In the genomic region with DNA sequence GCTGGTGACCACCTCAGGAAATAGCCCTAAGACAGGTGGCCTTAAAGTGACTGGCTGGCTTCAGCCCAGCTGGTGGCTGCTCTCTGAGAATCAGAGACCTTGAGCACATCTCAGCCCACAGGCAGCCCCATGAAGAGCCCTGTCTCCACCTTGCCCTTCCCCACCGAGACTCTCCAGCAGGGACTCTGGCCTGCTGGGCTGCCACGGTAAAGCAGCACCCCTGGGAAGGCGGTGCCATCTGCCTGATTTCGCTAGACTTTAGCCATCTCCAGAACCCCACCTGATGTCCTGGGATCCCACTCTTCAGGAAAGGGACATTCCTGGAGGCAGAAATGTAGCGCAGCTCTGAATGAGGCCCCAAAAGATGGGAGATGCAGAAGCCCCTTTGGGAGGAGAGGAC, we compare ENCODE assay signal across 30 cellular contexts. TPM values are rescaled to one million over a fixed set of nuclear protein-coding genes. Genes with fewer than 3 reads are reported as not detected.
DNase-seq lines count a peak whose midpoint lies in the region; ATAC-seq, FAIRE-seq and TF ChIP-seq lines count a peak whose summit lies in the region.
"Had no signal": no experiment of that assay in that cellular context is flagged by ENCODE, and none has a peak within 500 bp of the region (broad histone marks: within the 10 kb centered on the region; RNA-seq: fewer than 3 reads in every experiment).

No MANE protein-coding gene starts in this region.

- H3K9ac ChIP-seq in K562 (ENCODE audit: insufficient read depth in 1 of 2, low read depth in 2 of 2, low read length in 2 of 2): peak overlapping the region; percentile 7 to 85; a peak in 2 of 4 replicates

- no peaks in the 10 kb centered on the region for H4K20me1 ChIP-seq in K562 (replicated peaks; ENCODE audit: control insufficient read depth, insufficient read depth, low read length)

- TF ChIP-seq RAD21 in K562 (CRISPR knock-in tag; conservative IDR thresholded peaks at IDR 0.05 in 1 of 2, IDR thresholded peaks at IDR 0.05 in 1 of 2): no peak

- H3K27me3 Mint-ChIP-seq in nephron progenitor cell (ENCODE audit: low read depth, poor library complexity): no peaks in the 10 kb centered on the region
- H3K27me3 Mint-ChIP-seq in activated CD8-positive, alpha-beta memory T cell treated with anti-CD3 and anti-CD28 coated beads, Interleukin-2, amount 10 ng/mL, durations not matched to agents 7 days and 5 days: no peaks in the 10 kb centered on the region
- H3K27me3 Mint-ChIP-seq: activated naive CD4-positive, alpha-beta T cell treated with anti-CD3 and anti-CD28 coated beads, Interleukin-2, amount 50 U/mL, for 24 hours; activated T-helper 17 cell treated with anti-CD3 and anti-CD28 coated beads, Interleukin-2, amount 50 U/mL, for 72 hours; naive thymus-derived CD8-positive, alpha-beta T cell had no signal

- 90 to 91% methylated on average over 5 of the region's 5 CpGs for WGBS in heart right ventricle, 2 donors
- WGBS in K562 (ENCODE audit: insufficient coverage, low coverage, missing lambda C conversion rate): 98% methylated on average over 5 of the region's 5 CpGs
- WGBS in lower leg skin, 2 donors: 85 to 89% methylated on average over 4 to 5 of the region's 5 CpGs

- TF ChIP-seq POLR2A in K562 (conservative IDR thresholded peaks at IDR 0.05): no peak
- no peak for TF ChIP-seq POLR2A in lower leg skin (IDR thresholded peaks at IDR 0.05)

- H3K4me3 Mint-ChIP-seq in nephron progenitor cell: no peak overlapping the region
- no peak overlapping the region for H3K4me3 Mint-ChIP-seq in activated CD8-positive, alpha-beta memory T cell treated with anti-CD3 and anti-CD28 coated beads, Interleukin-2, amount 10 ng/mL, durations not matched to agents 7 days and 5 days
- H3K4me3 Mint-ChIP-seq: activated naive CD4-positive, alpha-beta T cell treated with anti-CD3 and anti-CD28 coated beads, Interleukin-2, amount 50 U/mL, for 24 hours; activated T-helper 17 cell treated with anti-CD3 and anti-CD28 coated beads, Interleukin-2, amount 50 U/mL, for 72 hours; naive thymus-derived CD8-positive, alpha-beta T cell had no signal

- no peak overlapping the region for H3K4me3 ChIP-seq in cardiac muscle cell
- H3K4me3 ChIP-seq in heart right ventricle: no peak overlapping the region
- H3K4me3 ChIP-seq in K562: no peak overlapping the region
- H3K4me3 ChIP-seq in lower leg skin (ENCODE audit: low read depth, poor library complexity, severe bottlenecking): no peak overlapping the region
- H3K4me3 ChIP-seq: heart left ventricle, pancreas, right atrium auricular region, stomach, transverse colon had no signal

- POLR2A ChIA-PET in K562 (lab: Yijun Ruan, JAX): interaction anchor here (0.7 to 4.3 kb wide), 6 partner anchors 8 to 294 kb away, joined by 3 to 31 read pairs (median 3); no protein-coding TSS in a partner anchor

- H3K4me1 ChIP-seq in cardiac muscle cell (ENCODE audit: low read depth) (peaks cover 8% of the 10 kb centered on the region), heart right ventricle (peaks cover 0 to 9% (median 0%) of the 10 kb centered on the region in 9 donors), K562 (replicated peaks in 1 of 2; ENCODE audit: control insufficient read depth in 2 of 2, insufficient read depth in 2 of 2, low read length in 2 of 2) (peaks cover 16 to 36% of the 10 kb centered on the region in 2 experiments; a peak in 4 of 5 replicates)
- H3K4me1 ChIP-seq: heart left ventricle, right atrium auricular region, transverse colon had no signal

- H3K4me1 Mint-ChIP-seq in nephron progenitor cell: peaks cover 16% of the 10 kb centered on the region
- H3K4me1 Mint-ChIP-seq in activated CD8-positive, alpha-beta memory T cell treated with anti-CD3 and anti-CD28 coated beads, Interleukin-2, amount 10 ng/mL, durations not matched to agents 7 days and 5 days: peaks cover 15% of the 10 kb centered on the region
- H3K4me1 Mint-ChIP-seq: activated naive CD4-positive, alpha-beta T cell treated with anti-CD3 and anti-CD28 coated beads, Interleukin-2, amount 50 U/mL, for 24 hours; naive thymus-derived CD8-positive, alpha-beta T cell had no signal

- H3K9me3 ChIP-seq in cardiac muscle cell (ENCODE audit: low read depth): no peaks in the 10 kb centered on the region
- H3K9me3 ChIP-seq in heart right ventricle: no peaks in the 10 kb centered on the region
- H3K9me3 ChIP-seq in K562 (replicated peaks; ENCODE audit: control insufficient read depth, insufficient read depth, low read depth, low read length): no peaks in the 10 kb centered on the region
- H3K9me3 ChIP-seq: heart left ventricle, pancreas, right atrium auricular region, stomach, transverse colon had no signal

- H3K9me1 ChIP-seq in K562 (ENCODE audit: control insufficient read depth, insufficient read depth, low read length): no peaks in the 10 kb centered on the region

- TF ChIP-seq CTCF in cardiac muscle cell (IDR thresholded peaks at IDR 0.05; ENCODE audit: low read depth, low read length) (no peak), heart right ventricle (IDR thresholded peaks at IDR 0.05) (no peak), K562 (IDR thresholded peaks at IDR 0.05 in 2 of 3, conservative IDR thresholded peaks at IDR 0.05 in 1 of 3; ENCODE audit: insufficient read depth in 2 of 3, low read depth in 1 of 3, low read length in 3 of 3) (no peak), nephron progenitor cell (IDR thresholded peaks at IDR 0.05) (no peak), lower leg skin (IDR thresholded peaks at IDR 0.05) (no peak)

- H3K27me3 ChIP-seq in cardiac muscle cell (no peaks in the 10 kb centered on the region), heart right ventricle (no peaks in the 10 kb centered on the region), K562 (ENCODE audit: control insufficient read depth in 2 of 2, insufficient read depth in 2 of 2, low read length in 2 of 2) (no peaks in the 10 kb centered on the region)
- H3K27me3 ChIP-seq: heart left ventricle, pancreas, right atrium auricular region, stomach, transverse colon had no signal

- TF ChIP-seq EP300 in K562 (IDR thresholded peaks at IDR 0.05; ENCODE audit: low read length): no peak

- DNase-seq in cardiac muscle cell (ENCODE audit: low read depth in 1 of 2, low spot score in 1 of 2): no peak
- DNase-seq in heart right ventricle: no peak
- no peak for DNase-seq in K562 (ENCODE audit: extremely low read depth in 1 of 4, low spot score in 3 of 4)
- DNase-seq in nephron progenitor cell: no peak
- no peak for DNase-seq in lower leg skin (ENCODE audit: low spot score in 2 of 2)
- no peak for DNase-seq in activated CD8-positive, alpha-beta memory T cell treated with anti-CD3 and anti-CD28 coated beads, Interleukin-2, amount 10 ng/mL, durations not matched to agents 7 days and 5 days
- no peak for DNase-seq in NCI-H226
- DNase-seq: aorta; central memory CD4-positive, alpha-beta T cell; DMS79 treated with DMSO at 0.1 percent for 48 hours; H7; left cardiac atrium; naive thymus-derived CD8-positive, alpha-beta T cell; NCI-H1048; NCI-H2029; NCI-H345; NCI-H748 treated with DMSO at 0.1 percent for 48 hours; pancreas; RPMI8226; stomach; transverse colon; WERI-Rb-1 had no signal

- H3K27ac ChIP-seq in cardiac muscle cell (peak overlapping the region; percentile 43), heart right ventricle (peak overlapping the region in 2 of 10 donors; percentile 15 to 25), K562 (ENCODE audit: extremely low read depth, low read depth, low read length) (peak overlapping the region; percentile 16; the same call in 1 of the 3 replicates)
- H3K27ac ChIP-seq: epithelial cell of prostate, HL-60, pancreas, right atrium auricular region, stomach, transverse colon, WERI-Rb-1 had no signal

- H3K36me3 ChIP-seq in cardiac muscle cell: no peaks in the 10 kb centered on the region
- peaks cover 0 to 81% (median 0%) of the 10 kb centered on the region in 9 donors for H3K36me3 ChIP-seq in heart right ventricle
- H3K36me3 ChIP-seq in K562 (ENCODE audit: control insufficient read depth, insufficient read depth, low read length): peaks cover 78% of the 10 kb centered on the region
- H3K36me3 ChIP-seq: transverse colon had no signal

- no peaks in the 10 kb centered on the region for H3K36me3 Mint-ChIP-seq in nephron progenitor cell (ENCODE audit: low read depth)
- peaks cover 3% of the 10 kb centered on the region for H3K36me3 Mint-ChIP-seq in activated CD8-positive, alpha-beta memory T cell treated with anti-CD3 and anti-CD28 coated beads, Interleukin-2, amount 10 ng/mL, durations not matched to agents 7 days and 5 days

- in situ Hi-C loops in K562 (cut with MboI): no loop called here

- intact Hi-C loops in heart right ventricle (cut with DNase I): loop anchor here in 3 of 10 donors (5.0 to 10.0 kb wide), 4 partner anchors 33 to 131 kb away; partner anchors contain the start of gene KSR1 (in 1 of the 3)
- intact Hi-C loops in K562 (cut with micrococcal nuclease): no loop called here
- intact Hi-C loops in lower leg skin (cut with DNase I; ENCODE audit: low total_unique reads): no loop called here

- BruUV-seq in K562 (replicated peaks; lab: Mats Ljungman, UMichigan): no TSS peak

- no peak overlapping the region for H2AFZ ChIP-seq in K562 (ENCODE audit: low read depth, low read length)

- ATAC-seq in heart right ventricle (no peak), K562 (no peak), GM21526 (IDR thresholded peaks at IDR 0.05; ENCODE audit: low FRiP score, unreplicated experiment) (no peak)
- no peak for ATAC-seq in activated CD8-positive, alpha-beta memory T cell treated with anti-CD3 and anti-CD28 coated beads, Interleukin-2, amount 10 ng/mL, durations not matched to agents 7 days and 5 days
- ATAC-seq: activated T-helper 17 cell treated with anti-CD3 and anti-CD28 coated beads, Interleukin-2, amount 50 U/mL, for 72 hours; HepG2; naive thymus-derived CD8-positive, alpha-beta T cell had no signal

- H3K9me3 Mint-ChIP-seq in nephron progenitor cell: no peaks in the 10 kb centered on the region
- no peaks in the 10 kb centered on the region for H3K9me3 Mint-ChIP-seq in activated CD8-positive, alpha-beta memory T cell treated with anti-CD3 and anti-CD28 coated beads, Interleukin-2, amount 10 ng/mL, durations not matched to agents 7 days and 5 days (ENCODE audit: low read depth)
- H3K9me3 Mint-ChIP-seq: activated naive CD4-positive, alpha-beta T cell treated with anti-CD3 and anti-CD28 coated beads, Interleukin-2, amount 50 U/mL, for 24 hours; activated T-helper 17 cell treated with anti-CD3 and anti-CD28 coated beads, Interleukin-2, amount 50 U/mL, for 72 hours; naive thymus-derived CD8-positive, alpha-beta T cell had no signal

- CTCF ChIA-PET in K562 (lab: Yijun Ruan, JAX; ENCODE audit: low intra/inter-chr PET ratio): no interaction called here
- CTCF ChIA-PET in activated CD8-positive, alpha-beta memory T cell treated with anti-CD3 and anti-CD28 coated beads, Interleukin-2, amount 10 ng/mL, durations not matched to agents 7 days and 5 days (lab: Charles Lee): interaction anchor here (1.1 to 5.8 kb wide), 2 partner anchors 11 to 15 kb away, joined by 3 to 41 read pairs; no protein-coding TSS in a partner anchor

- peak overlapping the region; percentile 35 for H3K27ac Mint-ChIP-seq in nephron progenitor cell
- no peak overlapping the region for H3K27ac Mint-ChIP-seq in activated CD8-positive, alpha-beta memory T cell treated with anti-CD3 and anti-CD28 coated beads, Interleukin-2, amount 10 ng/mL, durations not matched to agents 7 days and 5 days
- H3K27ac Mint-ChIP-seq: activated naive CD4-positive, alpha-beta T cell treated with anti-CD3 and anti-CD28 coated beads, Interleukin-2, amount 50 U/mL, for 24 hours; naive thymus-derived CD8-positive, alpha-beta T cell had no signal

- H3K4me2 ChIP-seq in K562 (ENCODE audit: insufficient read depth, low read length): no peak overlapping the region

- peaks cover 8% of the 10 kb centered on the region; the same call in 1 of the 3 replicates for H3K79me2 ChIP-seq in K562 (ENCODE audit: control insufficient read depth, insufficient read depth, low read length)

- FAIRE-seq in K562 (lab: Jason Lieb, UNC): no peak
- FAIRE-seq: HepG2, pancreas had no signal

RNA-seq across cellular contexts. Expression of gene LGALS9, which starts 45.2 kb away (rescaled TPM):
- 0.63 and 1.3 TPM in 2 replicates for total RNA-seq in cardiac muscle cell
- 0.46 and 0.90 TPM in 2 replicates for polyA plus RNA-seq in cardiac muscle cell
- 10 to 100 TPM in 9 of 10 donors, 1 to 10 TPM in 1; 7.5 to 79.1 (median 16.2) TPM for total RNA-seq in heart right ventricle
- 10 to 100 TPM; 18.8 to 30.2 TPM for polyA plus RNA-seq in heart right ventricle
- total RNA-seq in K562 (2011; cell fraction: chromatin; rRNA removed; ENCODE audit: low replicate concordance): 22.6 and 54.0 TPM in 2 replicates
- 22.5 and 24.7 TPM in 2 replicates for total RNA-seq in K562 (2011; cell fraction: nucleolus; rRNA removed)
- total RNA-seq in K562 (2011; cell fraction: nucleoplasm; rRNA removed): 26.1 and 40.6 TPM in 2 replicates
- total RNA-seq in K562 (2014; rRNA removed): 2.8 and 3.0 TPM in 2 replicates
- total RNA-seq in K562 (2014; rRNA removed; fragmentation: Illumina TruSeq; extraction: Trizol): 1.7 and 2.0 TPM in 2 replicates
- total RNA-seq in K562 (2015; rRNA removed; fragmentation: Illumina TruSeq; extraction: Trizol): 3.7 and 4.8 TPM in 2 replicates
- total RNA-seq in K562 (2021): 4.6 and 5.0 TPM in 2 replicates
- 1.5 and 7.3 TPM in 2 replicates for polyA plus RNA-seq in K562 (2011; rRNA removed)
- 3.5 and 4.4 TPM in 2 replicates for polyA plus RNA-seq in K562 (2011; cell fraction: cytosol; rRNA removed)
- 11.1 and 15.7 TPM in 2 replicates for polyA plus RNA-seq in K562 (2011; cell fraction: nucleus; rRNA removed)
- polyA plus RNA-seq in K562 (2012): 9.1 and 14.2 TPM in 2 replicates
- 3.8 and 5.8 TPM in 2 replicates for polyA plus RNA-seq in K562 (2014; fragmentation: Illumina TruSeq; extraction: Trizol)
- polyA plus RNA-seq in K562 (2014; fragmentation: Nextera tagmentation; extraction: Ambion mirVana): under 1 TPM; 0.45 to 0.77 TPM
- 5.6 and 6.9 TPM in 2 replicates for polyA plus RNA-seq in K562 (2014; rRNA removed)
- 3.0 and 4.4 TPM in 2 replicates for polyA minus RNA-seq in K562 (2011; rRNA and poly(A)+ RNA removed)
- polyA minus RNA-seq in K562 (2011; cell fraction: cytosol; rRNA and poly(A)+ RNA removed): 1.9 and 2.5 TPM in 2 replicates
- polyA minus RNA-seq in K562 (2011; cell fraction: nucleus; rRNA and poly(A)+ RNA removed): 3.1 and 7.2 TPM in 2 replicates
- 10 to 100 TPM in 2 of 4 donors, 1 to 10 TPM in 2; 3.4 to 15.5 (median 9.5) TPM for total RNA-seq in lower leg skin
- total RNA-seq in activated CD8-positive, alpha-beta memory T cell treated with anti-CD3 and anti-CD28 coated beads, Interleukin-2, amount 10 ng/mL, durations not matched to agents 7 days and 5 days: 100 to 1,000 TPM; 150 to 305 TPM
